In the genomic region with DNA sequence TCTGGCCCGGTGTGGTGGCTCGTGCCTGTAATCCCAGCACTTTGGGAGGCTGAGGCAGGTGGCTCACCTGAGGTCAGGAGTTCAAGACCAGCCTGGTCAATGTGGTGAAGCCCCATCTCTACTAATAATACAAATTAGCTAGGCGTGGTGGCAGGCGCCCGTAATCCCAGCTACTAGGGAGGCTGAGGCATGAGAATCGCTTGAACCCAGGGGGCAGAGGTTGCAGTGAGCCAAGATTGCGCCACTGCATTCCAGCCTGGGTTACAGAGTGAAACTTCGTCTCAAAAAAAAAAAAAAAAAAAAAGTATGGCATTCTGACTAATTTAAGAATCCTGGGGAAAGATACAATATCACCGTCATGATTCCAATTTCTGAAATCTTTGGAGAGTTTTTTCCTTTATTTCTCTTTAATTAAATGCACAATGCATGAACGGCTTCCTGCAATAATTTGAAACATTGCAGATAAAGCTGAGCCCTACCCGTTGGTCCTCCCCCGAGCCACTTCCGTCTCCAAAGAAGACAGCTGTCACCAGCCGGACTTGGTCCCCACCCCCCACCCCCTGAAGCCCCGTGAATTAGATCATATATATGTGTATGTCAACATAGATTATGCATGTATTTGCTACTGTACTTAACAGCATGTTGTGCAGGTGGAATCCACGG, we compare ENCODE assay signal across 13 cellular contexts.
DNase-seq lines count a peak whose midpoint lies in the region; ATAC-seq and TF ChIP-seq lines count a peak whose summit lies in the region.
"Had no signal": no experiment of that assay in that cellular context is flagged by ENCODE, and none has a peak within 500 bp of the region (broad histone marks: within the 10 kb centered on the region; RNA-seq: fewer than 3 reads in every experiment).

No MANE protein-coding gene starts in this region.

- no peak for DNase-seq in activated T-cell treated with anti-CD3 and anti-CD28 coated beads, Interleukin-2, amount 50 U/mL, for 72 hours
- no peak for DNase-seq in activated T-cell treated with anti-CD3 and anti-CD28 coated beads for 4 hours
- peak; percentile 75 for DNase-seq in NCI-H69 (lab: John Stamatoyannopoulos, UW)
- no peak for DNase-seq in natural killer cell
- no peak for DNase-seq in Calu3
- no peak for DNase-seq in stimulated activated CD4-positive, alpha-beta T cell treated with anti-CD3 and anti-CD28 coated beads, Interleukin-12 subunit alpha, Interleukin-12 subunit beta, amount 100 ng/mL, for 4 hours
- no peak for DNase-seq in NCI-H2196 treated with DMSO at 0.1 percent for 48 hours (lab: John Stamatoyannopoulos, UW; ENCODE audit: unreplicated experiment)
- DNase-seq: brain microvascular endothelial cell, midbrain, NCI-H2029, posterior cingulate gyrus had no signal

- no peaks in the 10 kb centered on the region for H3K9me3 Mint-ChIP-seq in activated T-cell treated with anti-CD3 and anti-CD28 coated beads, Interleukin-2, amount 50 U/mL, for 72 hours
- H3K9me3 Mint-ChIP-seq in brain (peaks cover 0 to 3% (median 0%) of the 10 kb centered on the region in 5 experiments), natural killer cell (no peaks in the 10 kb centered on the region), Calu3 (ENCODE audit: low read depth, unreplicated experiment) (no peaks in the 10 kb centered on the region)
- H3K9me3 Mint-ChIP-seq: T-helper 2 cell treated with Interferon-gamma antibody and Interleukin-4, amounts not matched to agents 5 μg/mL and 100 μg/mL, for 36 hours had no signal

- no peak for ATAC-seq in activated T-cell treated with anti-CD3 and anti-CD28 coated beads, Interleukin-2, amount 50 U/mL, for 72 hours (replicated peaks in 1 of 2)
- ATAC-seq in natural killer cell = no peak

- intact Hi-C loops in natural killer cell (cut with micrococcal nuclease) (loop anchor here (10.0 kb wide), 1 partner anchor 238 kb away; no protein-coding TSS in a partner anchor), Calu3 (cut with micrococcal nuclease; ENCODE audit: unreplicated experiment) (loop anchor here (10.0 kb wide), 1 partner anchor 232 kb away; no protein-coding TSS in a partner anchor)

- peaks cover 52% of the 10 kb centered on the region for H3K4me1 Mint-ChIP-seq in activated T-cell treated with anti-CD3 and anti-CD28 coated beads, Interleukin-2, amount 50 U/mL, for 72 hours (ENCODE audit: low read depth)
- H3K4me1 Mint-ChIP-seq in brain = peaks cover 100% of the 10 kb centered on the region
- peaks cover 64 to 66% of the 10 kb centered on the region in 2 donors for H3K4me1 Mint-ChIP-seq in natural killer cell
- H3K4me1 Mint-ChIP-seq in Calu3 (ENCODE audit: low read depth, unreplicated experiment) = peaks cover 51% of the 10 kb centered on the region

- BruUV-seq in Calu3 (replicated peaks; lab: Mats Ljungman, UMichigan) = no TSS peak

- peak overlapping the region; percentile 48 for H3K27ac Mint-ChIP-seq in activated T-cell treated with anti-CD3 and anti-CD28 coated beads, Interleukin-2, amount 50 U/mL, for 72 hours
- H3K27ac Mint-ChIP-seq in brain (peak overlapping the region in 4 of 5 experiments; percentile 51 to 90 (median 79)), natural killer cell (peak overlapping the region in 1 of 2 donors; percentile 88), Calu3 (ENCODE audit: unreplicated experiment) (no peak overlapping the region)
- H3K27ac Mint-ChIP-seq: T-helper 2 cell treated with Interferon-gamma antibody and Interleukin-4, amounts not matched to agents 5 μg/mL and 100 μg/mL, for 36 hours had no signal

- TF ChIP-seq CTCF in brain (conservative IDR thresholded peaks at IDR 0.05) (no peak), natural killer cell (IDR thresholded peaks at IDR 0.05) (no peak), Calu3 (IDR thresholded peaks at IDR 0.05; ENCODE audit: unreplicated experiment) (no peak)

- H3K27me3 Mint-ChIP-seq in activated T-cell treated with anti-CD3 and anti-CD28 coated beads, Interleukin-2, amount 50 U/mL, for 72 hours (ENCODE audit: low read depth) = no peaks in the 10 kb centered on the region
- H3K27me3 Mint-ChIP-seq in brain = no peaks in the 10 kb centered on the region
- H3K27me3 Mint-ChIP-seq in natural killer cell (ENCODE audit: low read depth in 2 of 2) = no peaks in the 10 kb centered on the region
- no peaks in the 10 kb centered on the region for H3K27me3 Mint-ChIP-seq in Calu3 (ENCODE audit: unreplicated experiment)

- CTCF ChIA-PET in Calu3 (lab: Charles Lee) = no interaction called here

- peaks cover 0 to 2% of the 10 kb centered on the region in 2 donors for H3K36me3 Mint-ChIP-seq in activated T-cell treated with anti-CD3 and anti-CD28 coated beads, Interleukin-2, amount 50 U/mL, for 72 hours (ENCODE audit: insufficient read depth in 2 of 2)
- H3K36me3 Mint-ChIP-seq in brain (no peaks in the 10 kb centered on the region), natural killer cell (no peaks in the 10 kb centered on the region), Calu3 (ENCODE audit: insufficient read depth, unreplicated experiment) (peaks cover 41% of the 10 kb centered on the region)

- H3K4me3 Mint-ChIP-seq in activated T-cell treated with anti-CD3 and anti-CD28 coated beads, Interleukin-2, amount 50 U/mL, for 72 hours = no peak overlapping the region
- H3K4me3 Mint-ChIP-seq in brain (peak overlapping the region in 2 of 5 experiments; percentile 14 to 28), natural killer cell (no peak overlapping the region), Calu3 (ENCODE audit: low read depth, unreplicated experiment) (no peak overlapping the region)
- H3K4me3 Mint-ChIP-seq: T-helper 2 cell treated with Interferon-gamma antibody and Interleukin-4, amounts not matched to agents 5 μg/mL and 100 μg/mL, for 36 hours had no signal
